15 cellular contexts compared by ENCODE assay signal in the genomic region with DNA sequence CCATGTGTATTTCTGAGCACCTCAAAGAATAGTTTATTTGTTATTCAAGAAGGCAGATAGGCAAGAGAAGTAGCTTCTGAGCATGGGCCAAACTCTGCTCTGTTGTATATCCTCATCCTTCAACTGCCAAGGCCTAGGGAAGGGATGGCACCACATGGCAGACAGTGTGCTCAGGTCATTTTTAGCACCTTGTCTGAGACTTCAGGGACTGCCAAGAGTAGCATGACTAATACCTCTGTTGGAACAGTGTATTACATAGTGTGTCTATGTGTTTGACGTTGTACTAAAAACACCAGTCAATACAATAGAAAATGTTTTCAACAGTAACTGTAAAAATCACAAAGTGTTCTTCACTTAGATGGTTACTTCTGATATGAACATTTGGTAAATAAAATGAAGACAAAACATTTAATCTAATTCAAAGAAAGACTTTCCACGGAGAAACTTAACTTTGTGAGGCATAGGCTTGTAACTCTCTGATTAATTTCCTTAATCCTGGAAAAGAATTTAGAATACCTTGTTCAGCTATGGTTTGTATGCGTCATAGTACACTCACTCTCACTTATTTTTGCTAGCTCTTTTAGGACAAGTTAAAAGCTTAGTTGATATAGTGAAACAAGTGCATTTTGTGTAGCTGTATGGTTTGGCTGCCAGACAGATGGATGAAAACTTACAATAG.
"Had no signal": no experiment of that assay in that cellular context is flagged by ENCODE, and none has a peak within 500 bp of the region (broad histone marks: within the 10 kb centered on the region; RNA-seq: fewer than 3 reads in every experiment).

No MANE protein-coding gene starts in this region.

- H3K4me1 ChIP-seq: right lobe of liver had no signal

- FAIRE-seq: TTC549 had no signal

- ATAC-seq: activated CD8-positive, alpha-beta T cell treated with anti-CD3 and anti-CD28 coated beads, Interleukin-2, amount 10 ng/mL, durations not matched to agents 7 days and 5 days; activated naive CD4-positive, alpha-beta T cell treated with anti-CD3 and anti-CD28 coated beads, Interleukin-2, amount 50 U/mL, for 72 hours; activated T-cell treated with anti-CD3 and anti-CD28 coated beads, Interleukin-2, amount 50 U/mL, for 72 hours; naive thymus-derived CD8-positive, alpha-beta T cell; right lobe of liver had no signal

- H3K9me3 ChIP-seq: right lobe of liver had no signal

- H3K36me3 ChIP-seq: right lobe of liver had no signal

- H3K4me3 ChIP-seq: right lobe of liver had no signal

- H3K27me3 ChIP-seq: right lobe of liver had no signal

- H3K27ac ChIP-seq: right lobe of liver had no signal

- DNase-seq: activated B cell treated with CpG ODN at 0.5 μM for 24 hours; activated CD4-positive, alpha-beta T cell treated with anti-CD3 and anti-CD28 coated beads for 48 hours; activated CD8-positive, alpha-beta memory T cell treated with anti-CD3 and anti-CD28 coated beads, Interleukin-2, amount 50 U/mL, for 4 hours; activated CD8-positive, alpha-beta T cell treated with anti-CD3 and anti-CD28 coated beads, Interleukin-2, amount 10 ng/mL, durations not matched to agents 7 days and 5 days; activated gamma-delta T cell; activated T-cell treated with anti-CD3 and anti-CD28 coated beads, Interleukin-2, amount 50 U/mL, for 72 hours; effector memory CD4-positive, alpha-beta T cell; glutamatergic neuron; kidney glomerular epithelial cell; mesenchymal stem cell; naive thymus-derived CD8-positive, alpha-beta T cell; right lobe of liver; SW 1271 had no signal
